ENCODE assay signal across 2 cellular contexts in the genomic region with DNA sequence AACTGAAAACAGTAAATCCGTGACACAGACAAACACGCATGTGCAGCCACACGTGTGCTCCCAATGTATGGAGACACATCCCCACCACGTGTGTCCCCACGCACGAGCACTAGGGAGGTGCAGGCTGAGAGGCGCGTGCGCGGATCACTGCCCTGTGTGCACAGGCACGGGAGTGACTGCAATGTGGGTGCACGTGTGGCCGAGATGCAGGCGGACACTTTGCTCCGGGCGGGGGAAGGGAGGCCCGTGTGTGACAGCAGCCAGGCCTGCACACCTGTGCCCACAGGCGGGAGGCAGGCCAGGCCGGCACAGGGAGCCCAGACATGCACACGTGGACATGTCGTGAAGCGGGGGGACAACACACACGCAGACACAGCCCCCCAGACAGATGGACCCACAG.
TF ChIP-seq lines count a peak whose summit lies in the region.

No MANE protein-coding gene starts in this region.

TF ChIP-seq in HepG2, 621 proteins besides CTCF, POLR2A, EP300 and RAD21:
- TF ChIP-seq U2AF1 (optimal IDR thresholded peaks at IDR 0.05; ENCODE audit: low read depth, low read length) (no peak), AGO2 (optimal IDR thresholded peaks at IDR 0.05; ENCODE audit: low read depth, low read length) (peak; percentile 45), ZNF768 (CRISPR knock-in tag; IDR thresholded peaks at IDR 0.05) (peak; percentile 18; the same call in 1 of the 2 replicates)
- TF ChIP-seq, protein P1, sequence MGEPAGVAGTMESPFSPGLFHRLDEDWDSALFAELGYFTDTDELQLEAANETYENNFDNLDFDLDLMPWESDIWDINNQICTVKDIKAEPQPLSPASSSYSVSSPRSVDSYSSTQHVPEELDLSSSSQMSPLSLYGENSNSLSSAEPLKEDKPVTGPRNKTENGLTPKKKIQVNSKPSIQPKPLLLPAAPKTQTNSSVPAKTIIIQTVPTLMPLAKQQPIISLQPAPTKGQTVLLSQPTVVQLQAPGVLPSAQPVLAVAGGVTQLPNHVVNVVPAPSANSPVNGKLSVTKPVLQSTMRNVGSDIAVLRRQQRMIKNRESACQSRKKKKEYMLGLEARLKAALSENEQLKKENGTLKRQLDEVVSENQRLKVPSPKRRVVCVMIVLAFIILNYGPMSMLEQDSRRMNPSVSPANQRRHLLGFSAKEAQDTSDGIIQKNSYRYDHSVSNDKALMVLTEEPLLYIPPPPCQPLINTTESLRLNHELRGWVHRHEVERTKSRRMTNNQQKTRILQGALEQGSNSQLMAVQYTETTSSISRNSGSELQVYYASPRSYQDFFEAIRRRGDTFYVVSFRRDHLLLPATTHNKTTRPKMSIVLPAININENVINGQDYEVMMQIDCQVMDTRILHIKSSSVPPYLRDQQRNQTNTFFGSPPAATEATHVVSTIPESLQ (CRISPR knock-in tag; conservative IDR thresholded peaks at IDR 0.05): no peak

TF ChIP-seq in IMR-90, 13 proteins besides CTCF, POLR2A, EP300 and RAD21:
- TF ChIP-seq MAFK (IDR thresholded peaks at IDR 0.05; ENCODE audit: low read depth, low read length) (no peak), FOS (IDR thresholded peaks at IDR 0.05; ENCODE audit: low read depth, low read length) (no peak), MAZ (IDR thresholded peaks at IDR 0.05; ENCODE audit: borderline replicate concordance, low read depth, low read length) (no peak), CEBPB (IDR thresholded peaks at IDR 0.05; ENCODE audit: low read depth, low read length) (no peak), CHD1 (IDR thresholded peaks at IDR 0.05; ENCODE audit: low read depth, low read length) (no peak), SMC3 (IDR thresholded peaks at IDR 0.05; ENCODE audit: low read depth, low read length) (no peak), RCOR1 (IDR thresholded peaks at IDR 0.05; ENCODE audit: insufficient replicate concordance, low read length) (no peak), MXI1 (IDR thresholded peaks at IDR 0.05; ENCODE audit: borderline replicate concordance, low read depth, low read length) (no peak), RFX5 (IDR thresholded peaks at IDR 0.05; ENCODE audit: low read depth, low read length) (no peak), BHLHE40 (IDR thresholded peaks at IDR 0.05; ENCODE audit: low read depth, low read length) (no peak), NFE2L2 (IDR thresholded peaks at IDR 0.05; ENCODE audit: low read depth, low read length) (no peak)
- TF ChIP-seq, protein P2, sequence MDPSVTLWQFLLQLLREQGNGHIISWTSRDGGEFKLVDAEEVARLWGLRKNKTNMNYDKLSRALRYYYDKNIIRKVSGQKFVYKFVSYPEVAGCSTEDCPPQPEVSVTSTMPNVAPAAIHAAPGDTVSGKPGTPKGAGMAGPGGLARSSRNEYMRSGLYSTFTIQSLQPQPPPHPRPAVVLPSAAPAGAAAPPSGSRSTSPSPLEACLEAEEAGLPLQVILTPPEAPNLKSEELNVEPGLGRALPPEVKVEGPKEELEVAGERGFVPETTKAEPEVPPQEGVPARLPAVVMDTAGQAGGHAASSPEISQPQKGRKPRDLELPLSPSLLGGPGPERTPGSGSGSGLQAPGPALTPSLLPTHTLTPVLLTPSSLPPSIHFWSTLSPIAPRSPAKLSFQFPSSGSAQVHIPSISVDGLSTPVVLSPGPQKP (IDR thresholded peaks at IDR 0.05; ENCODE audit: borderline replicate concordance, low read depth, low read length): no peak
- TF ChIP-seq, protein P3, sequence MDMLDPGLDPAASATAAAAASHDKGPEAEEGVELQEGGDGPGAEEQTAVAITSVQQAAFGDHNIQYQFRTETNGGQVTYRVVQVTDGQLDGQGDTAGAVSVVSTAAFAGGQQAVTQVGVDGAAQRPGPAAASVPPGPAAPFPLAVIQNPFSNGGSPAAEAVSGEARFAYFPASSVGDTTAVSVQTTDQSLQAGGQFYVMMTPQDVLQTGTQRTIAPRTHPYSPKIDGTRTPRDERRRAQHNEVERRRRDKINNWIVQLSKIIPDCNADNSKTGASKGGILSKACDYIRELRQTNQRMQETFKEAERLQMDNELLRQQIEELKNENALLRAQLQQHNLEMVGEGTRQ (IDR thresholded peaks at IDR 0.05; ENCODE audit: low read depth, low read length): no peak
